In the genomic region with DNA sequence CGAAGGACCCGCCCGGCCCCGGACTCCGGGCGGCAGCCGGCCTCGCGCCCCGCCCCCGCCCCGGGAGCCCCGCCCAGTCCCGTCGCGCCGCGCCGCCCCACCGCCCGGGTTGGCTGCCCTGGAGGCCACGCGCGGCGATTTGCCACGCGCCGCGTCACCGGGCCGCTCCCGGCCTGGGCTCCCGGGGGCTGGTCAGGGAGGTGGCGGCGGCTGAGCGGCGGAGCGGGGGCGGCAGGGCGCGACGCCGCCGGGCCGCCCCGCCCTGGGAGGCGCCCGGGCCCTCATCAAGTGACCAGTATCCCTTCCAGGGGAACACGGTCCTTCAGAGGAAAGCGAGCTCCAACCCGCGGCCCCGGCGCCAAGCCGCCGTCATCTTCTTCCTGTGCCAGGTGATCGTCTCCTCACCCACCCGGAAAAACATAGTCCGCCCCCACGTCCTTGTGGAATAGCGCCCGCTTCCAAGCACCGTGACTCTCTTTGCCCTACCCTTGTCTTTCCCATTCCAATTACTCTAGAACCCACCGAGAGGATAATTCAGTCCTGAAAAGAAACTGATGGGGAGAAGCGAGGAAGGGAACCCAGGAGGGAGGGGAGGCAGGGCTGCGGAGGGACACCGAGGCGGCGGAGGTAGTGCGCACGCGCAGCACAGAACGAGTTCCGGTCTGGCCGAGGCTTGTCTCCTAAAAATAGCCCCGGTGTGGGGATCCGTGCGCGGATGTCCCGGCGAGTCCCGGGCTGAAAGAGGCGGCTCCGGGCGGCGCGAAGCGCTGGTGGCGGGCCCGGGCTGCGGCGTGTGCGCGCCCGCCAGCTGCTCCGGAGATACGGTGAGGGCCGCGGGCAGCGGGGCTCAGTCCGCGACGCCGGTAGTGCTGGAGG, we compare ENCODE assay signal across 1 cellular context.
TF ChIP-seq lines count a peak whose summit lies in the region.

A gene (plus strand): TSS at position 704 of the 876 bp plus-strand sequence. CDS start 67,136 bp downstream, outside the sequence.

TF ChIP-seq in HepG2, 621 proteins besides CTCF, POLR2A, EP300 and RAD21 (continued from another document and continues in another):
- no peak; the same call in 1 of the 2 replicates for TF ChIP-seq STAG1 (CRISPR knock-in tag; IDR thresholded peaks at IDR 0.05)
- TF ChIP-seq, protein P1, sequence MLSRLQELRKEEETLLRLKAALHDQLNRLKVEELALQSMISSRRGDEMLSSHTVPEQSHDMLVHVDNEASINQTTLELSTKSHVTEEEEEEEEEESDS (CRISPR knock-in tag; IDR thresholded peaks at IDR 0.05; ENCODE audit: borderline replicate concordance): no peak
- TF ChIP-seq NCOA2 (CRISPR knock-in tag; IDR thresholded peaks at IDR 0.05): peak; percentile 27; the same call in 1 of the 2 replicates
- no peak for TF ChIP-seq SETDB1 (CRISPR knock-in tag; IDR thresholded peaks at IDR 0.05; ENCODE audit: borderline replicate concordance)
- TF ChIP-seq, protein P2, sequence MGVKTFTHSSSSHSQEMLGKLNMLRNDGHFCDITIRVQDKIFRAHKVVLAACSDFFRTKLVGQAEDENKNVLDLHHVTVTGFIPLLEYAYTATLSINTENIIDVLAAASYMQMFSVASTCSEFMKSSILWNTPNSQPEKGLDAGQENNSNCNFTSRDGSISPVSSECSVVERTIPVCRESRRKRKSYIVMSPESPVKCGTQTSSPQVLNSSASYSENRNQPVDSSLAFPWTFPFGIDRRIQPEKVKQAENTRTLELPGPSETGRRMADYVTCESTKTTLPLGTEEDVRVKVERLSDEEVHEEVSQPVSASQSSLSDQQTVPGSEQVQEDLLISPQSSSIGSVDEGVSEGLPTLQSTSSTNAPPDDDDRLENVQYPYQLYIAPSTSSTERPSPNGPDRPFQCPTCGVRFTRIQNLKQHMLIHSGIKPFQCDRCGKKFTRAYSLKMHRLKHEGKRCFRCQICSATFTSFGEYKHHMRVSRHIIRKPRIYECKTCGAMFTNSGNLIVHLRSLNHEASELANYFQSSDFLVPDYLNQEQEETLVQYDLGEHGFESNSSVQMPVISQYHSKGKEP (CRISPR knock-in tag; IDR thresholded peaks at IDR 0.05): no peak
- no peak for TF ChIP-seq ZBTB38 (CRISPR knock-in tag; IDR thresholded peaks at IDR 0.05)
- TF ChIP-seq ZNF326 (CRISPR knock-in tag; IDR thresholded peaks at IDR 0.05; ENCODE audit: borderline replicate concordance): no peak
- no peak for TF ChIP-seq ZNF34 (CRISPR knock-in tag; IDR thresholded peaks at IDR 0.05; ENCODE audit: borderline replicate concordance)
- TF ChIP-seq ZNF563 (CRISPR knock-in tag; IDR thresholded peaks at IDR 0.05): peak; percentile 56
- TF ChIP-seq ZNF501 (CRISPR knock-in tag; IDR thresholded peaks at IDR 0.05): peak; percentile 71; the same call in 1 of the 2 replicates
- TF ChIP-seq, protein P3, sequence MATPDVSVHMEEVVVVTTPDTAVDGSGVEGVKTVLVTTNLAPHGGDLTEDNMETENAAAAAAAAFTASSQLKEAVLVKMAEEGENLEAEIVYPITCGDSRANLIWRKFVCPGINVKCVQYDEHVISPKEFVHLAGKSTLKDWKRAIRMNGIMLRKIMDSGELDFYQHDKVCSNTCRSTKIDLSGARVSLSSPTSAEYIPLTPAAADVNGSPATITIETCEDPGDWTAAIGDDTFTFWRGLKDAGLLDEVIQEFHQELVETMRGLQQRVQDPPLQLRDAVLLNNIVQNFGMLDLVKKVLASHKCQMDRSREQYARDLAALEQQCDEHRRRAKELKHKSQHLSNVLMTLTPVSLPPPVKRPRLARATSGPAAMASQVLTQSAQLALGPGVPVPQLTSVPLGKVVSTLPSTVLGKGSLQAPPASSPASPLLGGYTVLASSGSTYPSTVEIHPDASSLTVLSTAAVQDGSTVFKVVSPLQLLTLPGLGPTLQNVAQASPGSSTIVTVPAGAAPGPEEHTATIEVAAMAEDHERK (CRISPR knock-in tag; IDR thresholded peaks at IDR 0.05; ENCODE audit: low read depth): 0 out of 2 replicates have a peak, but pooled peaks have one; percentile 19
- TF ChIP-seq REPIN1 (CRISPR knock-in tag; IDR thresholded peaks at IDR 0.05; ENCODE audit: borderline replicate concordance, low read depth): peak; percentile 65; the same call in 1 of the 2 replicates
- TF ChIP-seq HMG20A (CRISPR knock-in tag; IDR thresholded peaks at IDR 0.05; ENCODE audit: borderline replicate concordance): no peak
- TF ChIP-seq, protein P4, sequence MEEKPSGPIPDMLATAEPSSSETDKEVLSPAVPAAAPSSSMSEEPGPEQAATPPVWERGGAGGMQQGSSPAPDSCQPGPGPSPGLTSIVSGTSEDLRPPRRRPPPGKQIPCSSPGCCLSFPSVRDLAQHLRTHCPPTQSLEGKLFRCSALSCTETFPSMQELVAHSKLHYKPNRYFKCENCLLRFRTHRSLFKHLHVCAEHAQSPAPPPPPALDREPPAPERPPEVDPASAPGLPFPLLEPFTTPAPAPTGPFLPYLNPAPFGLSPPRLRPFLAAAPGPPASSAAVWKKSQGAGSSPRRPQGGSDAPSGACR (CRISPR knock-in tag; IDR thresholded peaks at IDR 0.05): peak; percentile 74; the same call in 1 of the 2 replicates
- TF ChIP-seq, protein P5, sequence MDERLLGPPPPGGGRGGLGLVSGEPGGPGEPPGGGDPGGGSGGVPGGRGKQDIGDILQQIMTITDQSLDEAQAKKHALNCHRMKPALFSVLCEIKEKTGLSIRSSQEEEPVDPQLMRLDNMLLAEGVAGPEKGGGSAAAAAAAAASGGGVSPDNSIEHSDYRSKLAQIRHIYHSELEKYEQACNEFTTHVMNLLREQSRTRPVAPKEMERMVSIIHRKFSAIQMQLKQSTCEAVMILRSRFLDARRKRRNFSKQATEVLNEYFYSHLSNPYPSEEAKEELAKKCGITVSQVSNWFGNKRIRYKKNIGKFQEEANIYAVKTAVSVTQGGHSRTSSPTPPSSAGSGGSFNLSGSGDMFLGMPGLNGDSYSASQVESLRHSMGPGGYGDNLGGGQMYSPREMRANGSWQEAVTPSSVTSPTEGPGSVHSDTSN (CRISPR knock-in tag; IDR thresholded peaks at IDR 0.05): no peak
- TF ChIP-seq JUNB (CRISPR knock-in tag; IDR thresholded peaks at IDR 0.05; ENCODE audit: borderline replicate concordance): peak; percentile 17; the same call in 1 of the 2 replicates
- TF ChIP-seq ZNF557 (CRISPR knock-in tag; IDR thresholded peaks at IDR 0.05): peak; percentile 68; the same call in 1 of the 2 replicates
- TF ChIP-seq FOSL2 (CRISPR knock-in tag; IDR thresholded peaks at IDR 0.05): no peak
- peak; percentile 66 for TF ChIP-seq POLR2AphosphoS5 (IDR thresholded peaks at IDR 0.05; ENCODE audit: low read depth, low read length)
- TF ChIP-seq RFXANK (CRISPR knock-in tag; IDR thresholded peaks at IDR 0.05): no peak
- TF ChIP-seq, protein P6, sequence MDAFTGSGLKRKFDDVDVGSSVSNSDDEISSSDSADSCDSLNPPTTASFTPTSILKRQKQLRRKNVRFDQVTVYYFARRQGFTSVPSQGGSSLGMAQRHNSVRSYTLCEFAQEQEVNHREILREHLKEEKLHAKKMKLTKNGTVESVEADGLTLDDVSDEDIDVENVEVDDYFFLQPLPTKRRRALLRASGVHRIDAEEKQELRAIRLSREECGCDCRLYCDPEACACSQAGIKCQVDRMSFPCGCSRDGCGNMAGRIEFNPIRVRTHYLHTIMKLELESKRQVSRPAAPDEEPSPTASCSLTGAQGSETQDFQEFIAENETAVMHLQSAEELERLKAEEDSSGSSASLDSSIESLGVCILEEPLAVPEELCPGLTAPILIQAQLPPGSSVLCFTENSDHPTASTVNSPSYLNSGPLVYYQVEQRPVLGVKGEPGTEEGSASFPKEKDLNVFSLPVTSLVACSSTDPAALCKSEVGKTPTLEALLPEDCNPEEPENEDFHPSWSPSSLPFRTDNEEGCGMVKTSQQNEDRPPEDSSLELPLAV (CRISPR knock-in tag; conservative IDR thresholded peaks at IDR 0.05; ENCODE audit: low read depth): no peak
- TF ChIP-seq, protein P7, sequence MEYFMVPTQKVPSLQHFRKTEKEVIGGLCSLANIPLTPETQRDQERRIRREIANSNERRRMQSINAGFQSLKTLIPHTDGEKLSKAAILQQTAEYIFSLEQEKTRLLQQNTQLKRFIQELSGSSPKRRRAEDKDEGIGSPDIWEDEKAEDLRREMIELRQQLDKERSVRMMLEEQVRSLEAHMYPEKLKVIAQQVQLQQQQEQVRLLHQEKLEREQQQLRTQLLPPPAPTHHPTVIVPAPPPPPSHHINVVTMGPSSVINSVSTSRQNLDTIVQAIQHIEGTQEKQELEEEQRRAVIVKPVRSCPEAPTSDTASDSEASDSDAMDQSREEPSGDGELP (IDR thresholded peaks at IDR 0.05; ENCODE audit: borderline replicate concordance, low read depth): peak; percentile 63
- TF ChIP-seq GTF2F1 (IDR thresholded peaks at IDR 0.05; ENCODE audit: low read length): no peak
- TF ChIP-seq, protein P8, sequence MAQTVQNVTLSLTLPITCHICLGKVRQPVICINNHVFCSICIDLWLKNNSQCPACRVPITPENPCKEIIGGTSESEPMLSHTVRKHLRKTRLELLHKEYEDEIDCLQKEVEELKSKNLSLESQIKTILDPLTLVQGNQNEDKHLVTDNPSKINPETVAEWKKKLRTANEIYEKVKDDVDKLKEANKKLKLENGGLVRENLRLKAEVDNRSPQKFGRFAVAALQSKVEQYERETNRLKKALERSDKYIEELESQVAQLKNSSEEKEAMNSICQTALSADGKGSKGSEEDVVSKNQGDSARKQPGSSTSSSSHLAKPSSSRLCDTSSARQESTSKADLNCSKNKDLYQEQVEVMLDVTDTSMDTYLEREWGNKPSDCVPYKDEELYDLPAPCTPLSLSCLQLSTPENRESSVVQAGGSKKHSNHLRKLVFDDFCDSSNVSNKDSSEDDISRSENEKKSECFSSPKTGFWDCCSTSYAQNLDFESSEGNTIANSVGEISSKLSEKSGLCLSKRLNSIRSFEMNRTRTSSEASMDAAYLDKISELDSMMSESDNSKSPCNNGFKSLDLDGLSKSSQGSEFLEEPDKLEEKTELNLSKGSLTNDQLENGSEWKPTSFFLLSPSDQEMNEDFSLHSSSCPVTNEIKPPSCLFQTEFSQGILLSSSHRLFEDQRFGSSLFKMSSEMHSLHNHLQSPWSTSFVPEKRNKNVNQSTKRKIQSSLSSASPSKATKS (CRISPR knock-in tag; IDR thresholded peaks at IDR 0.05): 0 out of 2 replicates have a peak, but pooled peaks have one; percentile 45
- no peak for TF ChIP-seq ZNF354B (CRISPR knock-in tag; IDR thresholded peaks at IDR 0.05)
- peak; percentile 79 for TF ChIP-seq KAT8 (CRISPR knock-in tag; IDR thresholded peaks at IDR 0.05)
- 0 out of 2 replicates have a peak, but pooled peaks have one; percentile 30 for TF ChIP-seq ZNF556 (CRISPR knock-in tag; IDR thresholded peaks at IDR 0.05; ENCODE audit: borderline replicate concordance)
- TF ChIP-seq, protein P9, sequence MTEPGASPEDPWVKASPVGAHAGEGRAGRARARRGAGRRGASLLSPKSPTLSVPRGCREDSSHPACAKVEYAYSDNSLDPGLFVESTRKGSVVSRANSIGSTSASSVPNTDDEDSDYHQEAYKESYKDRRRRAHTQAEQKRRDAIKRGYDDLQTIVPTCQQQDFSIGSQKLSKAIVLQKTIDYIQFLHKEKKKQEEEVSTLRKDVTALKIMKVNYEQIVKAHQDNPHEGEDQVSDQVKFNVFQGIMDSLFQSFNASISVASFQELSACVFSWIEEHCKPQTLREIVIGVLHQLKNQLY (CRISPR knock-in tag; IDR thresholded peaks at IDR 0.05): 0 out of 2 replicates have a peak, but pooled peaks have one; percentile 33
- TF ChIP-seq MBNL3 (CRISPR knock-in tag; conservative IDR thresholded peaks at IDR 0.05): no peak
- TF ChIP-seq, protein P10, sequence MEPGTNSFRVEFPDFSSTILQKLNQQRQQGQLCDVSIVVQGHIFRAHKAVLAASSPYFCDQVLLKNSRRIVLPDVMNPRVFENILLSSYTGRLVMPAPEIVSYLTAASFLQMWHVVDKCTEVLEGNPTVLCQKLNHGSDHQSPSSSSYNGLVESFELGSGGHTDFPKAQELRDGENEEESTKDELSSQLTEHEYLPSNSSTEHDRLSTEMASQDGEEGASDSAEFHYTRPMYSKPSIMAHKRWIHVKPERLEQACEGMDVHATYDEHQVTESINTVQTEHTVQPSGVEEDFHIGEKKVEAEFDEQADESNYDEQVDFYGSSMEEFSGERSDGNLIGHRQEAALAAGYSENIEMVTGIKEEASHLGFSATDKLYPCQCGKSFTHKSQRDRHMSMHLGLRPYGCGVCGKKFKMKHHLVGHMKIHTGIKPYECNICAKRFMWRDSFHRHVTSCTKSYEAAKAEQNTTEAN (CRISPR knock-in tag; conservative IDR thresholded peaks at IDR 0.05): peak; percentile 61; the same call in 1 of the 2 replicates
- TF ChIP-seq, protein P11, sequence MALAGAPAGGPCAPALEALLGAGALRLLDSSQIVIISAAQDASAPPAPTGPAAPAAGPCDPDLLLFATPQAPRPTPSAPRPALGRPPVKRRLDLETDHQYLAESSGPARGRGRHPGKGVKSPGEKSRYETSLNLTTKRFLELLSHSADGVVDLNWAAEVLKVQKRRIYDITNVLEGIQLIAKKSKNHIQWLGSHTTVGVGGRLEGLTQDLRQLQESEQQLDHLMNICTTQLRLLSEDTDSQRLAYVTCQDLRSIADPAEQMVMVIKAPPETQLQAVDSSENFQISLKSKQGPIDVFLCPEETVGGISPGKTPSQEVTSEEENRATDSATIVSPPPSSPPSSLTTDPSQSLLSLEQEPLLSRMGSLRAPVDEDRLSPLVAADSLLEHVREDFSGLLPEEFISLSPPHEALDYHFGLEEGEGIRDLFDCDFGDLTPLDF (CRISPR knock-in tag; IDR thresholded peaks at IDR 0.05): peak; percentile 80
- TF ChIP-seq, protein P12, sequence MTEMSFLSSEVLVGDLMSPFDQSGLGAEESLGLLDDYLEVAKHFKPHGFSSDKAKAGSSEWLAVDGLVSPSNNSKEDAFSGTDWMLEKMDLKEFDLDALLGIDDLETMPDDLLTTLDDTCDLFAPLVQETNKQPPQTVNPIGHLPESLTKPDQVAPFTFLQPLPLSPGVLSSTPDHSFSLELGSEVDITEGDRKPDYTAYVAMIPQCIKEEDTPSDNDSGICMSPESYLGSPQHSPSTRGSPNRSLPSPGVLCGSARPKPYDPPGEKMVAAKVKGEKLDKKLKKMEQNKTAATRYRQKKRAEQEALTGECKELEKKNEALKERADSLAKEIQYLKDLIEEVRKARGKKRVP (CRISPR knock-in tag; IDR thresholded peaks at IDR 0.05): 0 out of 4 replicates have a peak, but pooled peaks of 1 of the 2 experiments have one; percentile 38
- 0 out of 2 replicates have a peak, but pooled peaks have one; percentile 56 for TF ChIP-seq HNRNPL (IDR thresholded peaks at IDR 0.05; ENCODE audit: low read depth, low read length)
- TF ChIP-seq KDM5A (IDR thresholded peaks at IDR 0.05; ENCODE audit: borderline replicate concordance, low read length): peak; percentile 88; the same call in 1 of the 2 replicates
- TF ChIP-seq ZNF335 (CRISPR knock-in tag; IDR thresholded peaks at IDR 0.05): no peak
- TF ChIP-seq ZNF256 (CRISPR knock-in tag; conservative IDR thresholded peaks at IDR 0.05): 0 out of 2 replicates have a peak, but pooled peaks have one; percentile 49
- TF ChIP-seq ZNF781 (CRISPR knock-in tag; IDR thresholded peaks at IDR 0.05; ENCODE audit: borderline replicate concordance, not compliant biosample characterization): peak; percentile 72
- 0 out of 2 replicates have a peak, but pooled peaks have one; percentile 52 for TF ChIP-seq ZNF761 (CRISPR knock-in tag; conservative IDR thresholded peaks at IDR 0.05)
- TF ChIP-seq SOX13 (IDR thresholded peaks at IDR 0.05): no peak
- peak in 1 of 2 experiments; percentile 49; a peak in 1 of 4 replicates for TF ChIP-seq SOX13 (CRISPR knock-in tag; conservative IDR thresholded peaks at IDR 0.05 in 1 of 2, IDR thresholded peaks at IDR 0.05 in 1 of 2)
- no peak; the same call in 1 of the 2 replicates for TF ChIP-seq ZSCAN31 (CRISPR knock-in tag; IDR thresholded peaks at IDR 0.05; ENCODE audit: low read depth)
- no peak; the same call in 1 of the 2 replicates for TF ChIP-seq ZNF629 (CRISPR knock-in tag; conservative IDR thresholded peaks at IDR 0.05)
